In genomic region chr20:63839620-63840019, GRCh38 we compare ENCODE assay signal across 32 cellular contexts. TPM values are rescaled to one million over a fixed set of nuclear protein-coding genes. Genes with fewer than 3 reads are reported as not detected.
"Had no signal": no experiment of that assay in that cellular context is flagged by ENCODE, and none has a peak within 500 bp of the region (broad histone marks: within the 10 kb centered on the region; RNA-seq: fewer than 3 reads in every experiment).

No MANE protein-coding gene starts in this region.

- H3K27ac Mint-ChIP-seq: progenitor cell of endocrine pancreas; stimulated activated effector memory CD8-positive, alpha-beta T cell treated with anti-CD3 and anti-CD28 coated beads, Interleukin-12 subunit alpha, Interleukin-12 subunit beta, amount 100 ng/mL, for 72 hours had no signal

- H3K9ac ChIP-seq: parathyroid adenoma had no signal

- H3K36me3 ChIP-seq: gastrocnemius medialis, lower lobe of right lung, sigmoid colon, stomach, tibial artery, upper lobe of left lung had no signal

- H3K27ac ChIP-seq: dorsolateral prefrontal cortex, epithelial cell of prostate, gastrocnemius medialis, lower lobe of right lung, parathyroid adenoma, sigmoid colon, stomach, tibial artery, upper lobe of left lung had no signal

- H3K4me1 Mint-ChIP-seq: stimulated activated effector memory CD8-positive, alpha-beta T cell treated with anti-CD3 and anti-CD28 coated beads, Interleukin-12 subunit alpha, Interleukin-12 subunit beta, amount 100 ng/mL, for 72 hours had no signal

- H3K79me2 ChIP-seq: parathyroid adenoma had no signal

- H3K27me3 ChIP-seq: gastrocnemius medialis, upper lobe of left lung had no signal

- H3K9me3 Mint-ChIP-seq: naive thymus-derived CD8-positive, alpha-beta T cell; neural crest cell; stimulated activated effector memory CD8-positive, alpha-beta T cell treated with anti-CD3 and anti-CD28 coated beads, Interleukin-12 subunit alpha, Interleukin-12 subunit beta, amount 100 ng/mL, for 72 hours had no signal

- H2AFZ ChIP-seq: parathyroid adenoma had no signal

- H3K36me3 Mint-ChIP-seq: naive thymus-derived CD8-positive, alpha-beta T cell; stimulated activated effector memory CD8-positive, alpha-beta T cell treated with anti-CD3 and anti-CD28 coated beads, Interleukin-12 subunit alpha, Interleukin-12 subunit beta, amount 100 ng/mL, for 72 hours had no signal

- H3K4me3 Mint-ChIP-seq: naive thymus-derived CD8-positive, alpha-beta T cell; neural crest cell; stimulated activated effector memory CD8-positive, alpha-beta T cell treated with anti-CD3 and anti-CD28 coated beads, Interleukin-12 subunit alpha, Interleukin-12 subunit beta, amount 100 ng/mL, for 72 hours had no signal

- H3K9me3 ChIP-seq: gastrocnemius medialis, lower lobe of right lung, sigmoid colon, stomach, tibial artery, upper lobe of left lung had no signal

- FAIRE-seq: colon, keratinocyte, urothelium cell line had no signal

- ATAC-seq: esophagus mucosa; gastrocnemius medialis; left ventricle myocardium superior; lower lobe of right lung; naive thymus-derived CD8-positive, alpha-beta T cell; stimulated activated effector memory CD8-positive, alpha-beta T cell treated with anti-CD3 and anti-CD28 coated beads, Interleukin-12 subunit alpha, Interleukin-12 subunit beta, amount 100 ng/mL, for 72 hours had no signal

- H3K4me3 ChIP-seq: dorsolateral prefrontal cortex, gastrocnemius medialis, lower lobe of right lung, sigmoid colon, stomach, tibial artery, upper lobe of left lung had no signal

- DNase-seq: dorsolateral prefrontal cortex; effector CD4-positive, alpha-beta T cell; foreskin fibroblast; gastrocnemius medialis; head of caudate nucleus; left ventricle myocardium superior; lower lobe of right lung; naive thymus-derived CD8-positive, alpha-beta T cell; sigmoid colon; stimulated activated CD4-positive, alpha-beta T cell treated with anti-CD3 and anti-CD28 coated beads, Interleukin-2, amount 100 ng/mL, for 24 hours; stimulated activated CD4-positive, alpha-beta T cell treated with anti-CD3 and anti-CD28 coated beads, Interleukin-4, amount 100 ng/mL, for 24 hours; stimulated activated naive CD4-positive, alpha-beta T cell treated with Interleukin-2 at 50 U/mL for 16 hours; stomach; tibial artery; upper lobe of left lung had no signal

RNA-seq across cellular contexts. Expression of gene ZBTB46, which starts 8.6 kb away (rescaled TPM):
- total RNA-seq: naive thymus-derived CD8-positive, alpha-beta T cell had no signal

RNA-seq across cellular contexts. Expression of gene ABHD16B, which starts 21.7 kb away (rescaled TPM):
- total RNA-seq: cerebellum; esophagus mucosa; gastrocnemius medialis; glomerular endothelial cell; left ventricle myocardium superior; lower lobe of right lung; mesenteric fat pad; myocyte; naive thymus-derived CD8-positive, alpha-beta T cell; neural crest cell; osteoblast; progenitor cell of endocrine pancreas; sigmoid colon; skeletal muscle tissue; stomach; subcutaneous adipose tissue; temporal lobe had no signal
- polyA plus RNA-seq: keratinocyte had no signal
